Comparison of ENCODE assay signal across 33 cellular contexts in genomic region chr14:49653508-49653907, GRCh38.
"Had no signal": no experiment of that assay in that cellular context is flagged by ENCODE, and none has a peak within 500 bp of the region (broad histone marks: within the 10 kb centered on the region; RNA-seq: fewer than 3 reads in every experiment).

No MANE protein-coding gene starts in this region.

- H3K36me3 ChIP-seq: brain microvascular endothelial cell, esophagus squamous epithelium, gastroesophageal sphincter had no signal

- H3K9me3 ChIP-seq: esophagus squamous epithelium, gastroesophageal sphincter, heart right ventricle had no signal

- H3K4me1 ChIP-seq: gastroesophageal sphincter, heart right ventricle had no signal

- H3K27me3 Mint-ChIP-seq: activated CD4-positive, alpha-beta memory T cell treated with anti-CD3 and anti-CD28 coated beads, Interleukin-2, amount 10 ng/mL, durations not matched to agents 7 days and 5 days; activated CD4-positive, alpha-beta T cell treated with anti-CD3 and anti-CD28 coated beads, Interleukin-2, amount 10 ng/mL, durations not matched to agents 7 days and 5 days; activated naive CD8-positive, alpha-beta T cell; activated T-helper 17 cell treated with anti-CD3 and anti-CD28 coated beads, Interleukin-2, amount 50 U/mL, for 72 hours; central memory CD8-positive, alpha-beta T cell; dendritic cell treated with granulocyte-macrophage colony-stimulating factor and Interleukin-4, amounts not matched to agents 40 ng/mL and 50 ng/mL, for 4 days; T-helper 17 cell had no signal

- H3K4me3 ChIP-seq: coronary artery, dorsolateral prefrontal cortex, esophagus squamous epithelium, gastroesophageal sphincter, heart right ventricle had no signal

- DNase-seq: activated CD4-positive, alpha-beta memory T cell treated with anti-CD3 and anti-CD28 coated beads, Interleukin-2, amount 10 ng/mL, durations not matched to agents 7 days and 5 days; activated CD4-positive, alpha-beta T cell treated with anti-CD3 and anti-CD28 coated beads for 1 hour; activated CD4-positive, alpha-beta T cell treated with anti-CD3 and anti-CD28 coated beads for 4 hours; activated CD4-positive, alpha-beta T cell treated with anti-CD3 and anti-CD28 coated beads, Interleukin-2, amount 10 ng/mL, durations not matched to agents 7 days and 5 days; activated CD4-positive, alpha-beta T cell treated with anti-CD3 and anti-CD28 coated beads, Interleukin-2, amount 50 U/mL, for 4 hours; activated CD8-positive, alpha-beta memory T cell treated with anti-CD3 and anti-CD28 coated beads for 24 hours; activated effector memory CD4-positive, alpha-beta T cell treated with Interleukin-2 at 50 U/mL for 16 hours; activated gamma-delta T cell treated with Interleukin-2 at 50 U/mL for 16 hours; activated naive CD4-positive, alpha-beta T cell treated with anti-CD3 and anti-CD28 coated beads, Interleukin-2, amount 50 U/mL, for 16 hours; activated naive CD4-positive, alpha-beta T cell treated with Interleukin-2 at 50 U/mL for 16 hours; activated T-cell treated with anti-CD3 and anti-CD28 coated beads, Interleukin-2, amount 50 U/mL, for 4 hours; amniotic stem cell; anterior cingulate cortex; brain microvascular endothelial cell; dorsolateral prefrontal cortex; effector memory CD4-positive, alpha-beta T cell; esophagus squamous epithelium; foreskin melanocyte; heart right ventricle; T-helper 1 cell; T-helper 17 cell; T1000 had no signal

- H3K27ac Mint-ChIP-seq: activated CD4-positive, alpha-beta memory T cell treated with anti-CD3 and anti-CD28 coated beads, Interleukin-2, amount 10 ng/mL, durations not matched to agents 7 days and 5 days; activated naive CD8-positive, alpha-beta T cell; dendritic cell treated with granulocyte-macrophage colony-stimulating factor and Interleukin-4, amounts not matched to agents 40 ng/mL and 50 ng/mL, for 4 days; T-helper 2 cell treated with Interferon-gamma antibody and Interleukin-4, amounts not matched to agents 5 μg/mL and 100 μg/mL, for 36 hours had no signal

- H3K4me1 Mint-ChIP-seq: activated CD4-positive, alpha-beta memory T cell treated with anti-CD3 and anti-CD28 coated beads, Interleukin-2, amount 10 ng/mL, durations not matched to agents 7 days and 5 days; activated CD4-positive, alpha-beta T cell treated with anti-CD3 and anti-CD28 coated beads, Interleukin-2, amount 10 ng/mL, durations not matched to agents 7 days and 5 days; activated T-helper 17 cell treated with anti-CD3 and anti-CD28 coated beads, Interleukin-2, amount 50 U/mL, for 72 hours; central memory CD8-positive, alpha-beta T cell had no signal

- H3K27me3 ChIP-seq: brain microvascular endothelial cell, dorsolateral prefrontal cortex, esophagus squamous epithelium, gastroesophageal sphincter, heart right ventricle had no signal

- ATAC-seq: activated T-cell treated with anti-CD3 and anti-CD28 coated beads, Interleukin-2, amount 50 U/mL, for 4 hours; activated T-helper 17 cell treated with anti-CD3 and anti-CD28 coated beads, Interleukin-2, amount 50 U/mL, for 72 hours; gastroesophageal sphincter; heart right ventricle; T-helper 17 cell had no signal

- H3K9me3 Mint-ChIP-seq: activated CD4-positive, alpha-beta memory T cell treated with anti-CD3 and anti-CD28 coated beads, Interleukin-2, amount 10 ng/mL, durations not matched to agents 7 days and 5 days; activated CD4-positive, alpha-beta T cell treated with anti-CD3 and anti-CD28 coated beads, Interleukin-2, amount 10 ng/mL, durations not matched to agents 7 days and 5 days; activated T-cell treated with anti-CD3 and anti-CD28 coated beads, Interleukin-2, amount 50 U/mL, for 4 hours; activated T-helper 17 cell treated with anti-CD3 and anti-CD28 coated beads, Interleukin-2, amount 50 U/mL, for 72 hours; central memory CD8-positive, alpha-beta T cell; dendritic cell treated with granulocyte-macrophage colony-stimulating factor and Interleukin-4, amounts not matched to agents 40 ng/mL and 50 ng/mL, for 4 days; T-helper 2 cell treated with Interferon-gamma antibody and Interleukin-4, amounts not matched to agents 5 μg/mL and 100 μg/mL, for 36 hours had no signal

- H3K27ac ChIP-seq: brain microvascular endothelial cell, coronary artery, dorsolateral prefrontal cortex, epithelial cell of prostate, esophagus squamous epithelium, gastroesophageal sphincter, heart right ventricle had no signal

- H3K4me3 Mint-ChIP-seq: activated CD4-positive, alpha-beta memory T cell treated with anti-CD3 and anti-CD28 coated beads, Interleukin-2, amount 10 ng/mL, durations not matched to agents 7 days and 5 days; activated CD4-positive, alpha-beta T cell treated with anti-CD3 and anti-CD28 coated beads, Interleukin-2, amount 10 ng/mL, durations not matched to agents 7 days and 5 days; activated naive CD8-positive, alpha-beta T cell; activated T-cell treated with anti-CD3 and anti-CD28 coated beads, Interleukin-2, amount 50 U/mL, for 4 hours; activated T-helper 17 cell treated with anti-CD3 and anti-CD28 coated beads, Interleukin-2, amount 50 U/mL, for 72 hours; central memory CD8-positive, alpha-beta T cell; dendritic cell treated with granulocyte-macrophage colony-stimulating factor and Interleukin-4, amounts not matched to agents 40 ng/mL and 50 ng/mL, for 4 days; T-helper 17 cell; T-helper 2 cell treated with Interferon-gamma antibody and Interleukin-4, amounts not matched to agents 5 μg/mL and 100 μg/mL, for 36 hours had no signal

- FAIRE-seq: astrocyte, bronchial epithelial cell, endothelial cell of umbilical vein had no signal
